8 cellular contexts compared by ENCODE assay signal in genomic region chrX:53262918-53263394, GRCh38. TPM values are rescaled to one million over a fixed set of nuclear protein-coding genes. Genes with fewer than 3 reads are reported as not detected.
DNase-seq lines count a peak whose midpoint lies in the region; ATAC-seq, FAIRE-seq and TF ChIP-seq lines count a peak whose summit lies in the region.
"Had no signal": no experiment of that assay in that cellular context is flagged by ENCODE, and none has a peak within 500 bp of the region (broad histone marks: within the 10 kb centered on the region; RNA-seq: fewer than 3 reads in every experiment).

No MANE protein-coding gene starts in this region.

- WGBS in pancreas, 2 donors = 39 to 56% methylated on average over 8 of the region's 8 CpGs

- no peaks in the 10 kb centered on the region for H3K27me3 ChIP-seq in brain microvascular endothelial cell (replicated peaks)
- H3K27me3 ChIP-seq in pancreas = no peaks in the 10 kb centered on the region

- intact Hi-C loops in pancreas (cut with DNase I) = no loop called here

- in situ Hi-C loops in brain microvascular endothelial cell (cut with HindIII; ENCODE audit: low pct_ligation_motif_present, low sequenced_read_pairs) = no loop called here

- no peak for FAIRE-seq in pancreas (lab: Jason Lieb, UNC)

- H3K4me3 ChIP-seq in brain microvascular endothelial cell (ENCODE audit: low read depth, low read length) = no peak overlapping the region
- no peak overlapping the region for H3K4me3 ChIP-seq in pancreas

- ATAC-seq in pancreas (peak in 3 of 4 donors; percentile 44 to 54 (median 49)), HG03175 (IDR thresholded peaks at IDR 0.05; ENCODE audit: unreplicated experiment) (no peak)
- ATAC-seq in activated CD4-positive, CD25-positive, alpha-beta regulatory T cell treated with anti-CD3 and anti-CD28 coated beads, Interleukin-2, amount 50 U/mL, for 24 hours = no peak
- ATAC-seq: T-helper 17 cell had no signal

- no peaks in the 10 kb centered on the region for H3K36me3 ChIP-seq in brain microvascular endothelial cell (replicated peaks)
- no peaks in the 10 kb centered on the region for H3K36me3 ChIP-seq in pancreas

- H3K27ac ChIP-seq in brain microvascular endothelial cell (no peak overlapping the region), pancreas (no peak overlapping the region)

- TF ChIP-seq CTCF in brain microvascular endothelial cell (IDR thresholded peaks at IDR 0.05; ENCODE audit: low read depth, low read length, missing control alignments) (no peak), pancreas (IDR thresholded peaks at IDR 0.05) (no peak)

- no peaks in the 10 kb centered on the region for H3K4me1 ChIP-seq in pancreas

- peak; percentile 10 for DNase-seq in GOT3 (lab: John Stamatoyannopoulos, UW)
- DNase-seq in NOMO-1 treated with dmso at 0.1 percent for 144 hours (lab: John Stamatoyannopoulos, UW; ENCODE audit: unreplicated experiment) = peak; percentile 60
- DNase-seq in brain microvascular endothelial cell = peak; percentile 44
- DNase-seq in pancreas = no peak
- no peak for DNase-seq in SHP77 treated with DMSO at 0.1 percent for 48 hours (lab: John Stamatoyannopoulos, UW)
- DNase-seq: T-helper 17 cell had no signal

- H3K9me3 ChIP-seq in pancreas = no peaks in the 10 kb centered on the region

RNA-seq across cellular contexts. Expression of gene IQSEC2, which starts 18.4 kb away (rescaled TPM):
- 10 to 100 TPM in 2 of 6 donors, 1 to 10 TPM in 4; 7.5 to 12.5 (median 8.8) TPM for total RNA-seq in pancreas
- polyA plus RNA-seq in pancreas = 10 to 100 TPM; 10.2 to 13.2 TPM

RNA-seq across cellular contexts. Expression of gene KDM5C, which starts 37.9 kb away (rescaled TPM):
- total RNA-seq in pancreas = 10 to 100 TPM; 26.8 to 70.5 (median 47.5) TPM
- polyA plus RNA-seq in pancreas = 10 to 100 TPM; 31.4 to 36.4 TPM

Comparison
In these comparisons a context has a peak if more than half of its experiments do, and no peak if none do; other contexts are left out.
1. DNase-seq: peak in GOT3 (single experiment), NOMO-1 treated with dmso at 0.1 percent for 144 hours (single experiment) and brain microvascular endothelial cell (single experiment); none in pancreas (0 of 6) and SHP77 treated with DMSO at 0.1 percent for 48 hours (single experiment).
2. ATAC-seq: peak in pancreas (3 of 4); none in HG03175 (single experiment) and activated CD4-positive, CD25-positive, alpha-beta regulatory T cell treated with anti-CD3 and anti-CD28 coated beads, Interleukin-2, amount 50 U/mL, for 24 hours (0 of 2).